14 cellular contexts compared by ENCODE assay signal in the genomic region with DNA sequence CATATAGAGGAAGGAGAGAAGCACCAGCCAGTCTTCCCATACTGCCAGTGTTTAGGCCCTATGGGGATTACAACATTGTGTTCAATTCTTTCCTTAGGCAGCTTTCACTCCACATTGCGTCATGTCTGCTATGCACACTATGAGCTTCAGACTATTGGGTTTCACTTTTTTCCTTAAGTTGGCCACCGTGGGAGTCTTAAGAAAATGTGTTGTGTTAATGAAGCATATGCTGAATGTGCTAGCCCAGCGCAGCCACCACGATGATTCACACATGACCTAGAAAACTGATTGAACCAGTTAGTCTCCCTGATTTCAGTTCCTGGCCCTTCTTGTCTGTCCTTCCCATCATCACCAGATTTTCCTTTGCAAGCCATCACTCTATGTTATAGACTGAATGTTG. TPM values are rescaled to one million over a fixed set of nuclear protein-coding genes. Genes with fewer than 3 reads are reported as not detected.
DNase-seq lines count a peak whose midpoint lies in the region; ATAC-seq and TF ChIP-seq lines count a peak whose summit lies in the region.
"Had no signal": no experiment of that assay in that cellular context is flagged by ENCODE, and none has a peak within 500 bp of the region (broad histone marks: within the 10 kb centered on the region; RNA-seq: fewer than 3 reads in every experiment).

No MANE protein-coding gene starts in this region.

- no peak overlapping the region for H3K27ac ChIP-seq in HCT116 (ENCODE audit: low read depth, low read length)
- H3K27ac ChIP-seq: neutrophil, tibial nerve had no signal

- POLR2A ChIA-PET in HCT116 (lab: Charles Lee), result no interaction called here

- H2AFZ ChIP-seq in HCT116 (ENCODE audit: low read depth, low read length, poor library complexity, severe bottlenecking), result no peak overlapping the region
- H2AFZ ChIP-seq: GM23338 had no signal

- no peak for TF ChIP-seq RAD21 in HCT116 (IDR thresholded peaks at IDR 0.05; ENCODE audit: low read depth)

- no peaks in the 10 kb centered on the region for H3K36me3 ChIP-seq in HCT116 (ENCODE audit: control insufficient read depth in 1 of 2, insufficient read depth in 2 of 2, low read length in 2 of 2)
- H3K36me3 ChIP-seq: neutrophil, tibial nerve had no signal

- no peaks in the 10 kb centered on the region for H3K27me3 ChIP-seq in HCT116 (ENCODE audit: insufficient read depth, low read length)
- H3K27me3 ChIP-seq: tibial nerve had no signal

- no peaks in the 10 kb centered on the region for H3K79me2 ChIP-seq in HCT116 (ENCODE audit: insufficient read depth, low read length)

- no peak for ATAC-seq in HCT116
- no peak for ATAC-seq in GM19455 (IDR thresholded peaks at IDR 0.05; ENCODE audit: unreplicated experiment)
- ATAC-seq: GM23338 had no signal

- intact Hi-C loops in HCT116 (cut with micrococcal nuclease), result no loop called here

- H3K4me3 Mint-ChIP-seq in activated T-cell treated with anti-CD3 and anti-CD28 coated beads, Interleukin-2, amount 50 U/mL, for 24 hours, result no peak overlapping the region
- H3K4me3 Mint-ChIP-seq: activated CD4-positive, alpha-beta T cell treated with anti-CD3 and anti-CD28 coated beads, Interleukin-2, amount 10 ng/mL, durations not matched to agents 7 days and 5 days; GM23338 had no signal

- H3K4me2 ChIP-seq in HCT116 (ENCODE audit: low read length), result 0 out of 2 replicates have a peak overlapping the region, but pooled peaks have one; percentile 1
- H3K4me2 ChIP-seq: GM23338 had no signal

- peaks cover 12 to 34% of the 10 kb centered on the region in 2 experiments for H3K4me1 ChIP-seq in HCT116 (ENCODE audit: control insufficient read depth in 1 of 2, insufficient read depth in 2 of 2, low read length in 2 of 2)

- H3K9me3 Mint-ChIP-seq in activated T-cell treated with anti-CD3 and anti-CD28 coated beads, Interleukin-2, amount 50 U/mL, for 24 hours, result no peaks in the 10 kb centered on the region
- H3K9me3 Mint-ChIP-seq: GM23338 had no signal

- H3K27ac Mint-ChIP-seq in activated T-cell treated with anti-CD3 and anti-CD28 coated beads, Interleukin-2, amount 50 U/mL, for 24 hours, result no peak overlapping the region
- H3K27ac Mint-ChIP-seq: activated CD4-positive, alpha-beta T cell treated with anti-CD3 and anti-CD28 coated beads, Interleukin-2, amount 10 ng/mL, durations not matched to agents 7 days and 5 days; GM23338 had no signal

- H3K4me3 ChIP-seq in HCT116 (replicated peaks in 1 of 2; ENCODE audit: low read depth in 1 of 2, low read length in 2 of 2), result no peak overlapping the region
- no peak overlapping the region for H3K4me3 ChIP-seq in fibroblast of mammary gland (ENCODE audit: control insufficient read depth, low read depth, low read length)
- H3K4me3 ChIP-seq: GM23338, tibial nerve had no signal

- H3K9me3 ChIP-seq in HCT116 (ENCODE audit: control insufficient read depth in 1 of 2, insufficient read depth in 1 of 2, low read depth in 1 of 2, low read length in 2 of 2), result no peaks in the 10 kb centered on the region
- H3K9me3 ChIP-seq: neutrophil had no signal

- H3K4me1 Mint-ChIP-seq in activated T-cell treated with anti-CD3 and anti-CD28 coated beads, Interleukin-2, amount 50 U/mL, for 24 hours (ENCODE audit: low read depth), result peaks cover 33% of the 10 kb centered on the region

- no TSS peak for BruUV-seq in HCT116 (replicated peaks; lab: Mats Ljungman, UMichigan)

- TF ChIP-seq CTCF in HCT116 (IDR thresholded peaks at IDR 0.05 in 2 of 3, conservative IDR thresholded peaks at IDR 0.05 in 1 of 3; ENCODE audit: borderline replicate concordance in 1 of 3, insufficient read depth in 1 of 3, low read depth in 2 of 3, low read length in 2 of 3) (no peak), fibroblast of mammary gland (conservative IDR thresholded peaks at IDR 0.05; ENCODE audit: control insufficient read depth, insufficient read depth, low read depth, low read length) (no peak)

- no peak for TF ChIP-seq POLR2A in HCT116 (IDR thresholded peaks at IDR 0.05; ENCODE audit: borderline replicate concordance, extremely low read depth, insufficient read depth, insufficient read length)

- RAD21 ChIA-PET in HCT116 (lab: Charles Lee; ENCODE audit: low non-redundant PET in 1 of 2, low total read pairs in 2 of 2, uncharacterized antibody in 2 of 2, unreplicated experiment in 2 of 2), result no interaction called here

- CTCF ChIA-PET in HCT116 (lab: Charles Lee), result no interaction called here

- no peaks in the 10 kb centered on the region for H3K9me2 ChIP-seq in HCT116 (ENCODE audit: insufficient read depth)

- H3K9ac ChIP-seq in HCT116 (ENCODE audit: low read length), result no peak overlapping the region

- no peaks in the 10 kb centered on the region for H3K36me3 Mint-ChIP-seq in activated T-cell treated with anti-CD3 and anti-CD28 coated beads, Interleukin-2, amount 50 U/mL, for 24 hours (ENCODE audit: low read depth)

- peaks cover 33% of the 10 kb centered on the region for H3K27me3 Mint-ChIP-seq in activated T-cell treated with anti-CD3 and anti-CD28 coated beads, Interleukin-2, amount 50 U/mL, for 24 hours

- H4K20me1 ChIP-seq in HCT116 (ENCODE audit: insufficient read depth), result no peaks in the 10 kb centered on the region

- no peak for DNase-seq in HCT116 (ENCODE audit: low read depth, low spot score)
- DNase-seq in SIG-M5 (lab: John Stamatoyannopoulos, UW), result peak; percentile 8
- DNase-seq in fibroblast of mammary gland (ENCODE audit: low read depth), result peak; percentile 97
- DNase-seq in stromal cell of bone marrow (ENCODE audit: low read depth), result peak; percentile 99
- no peak for DNase-seq in activated T-cell treated with anti-CD3 and anti-CD28 coated beads, Interleukin-2, amount 50 U/mL, for 24 hours
- DNase-seq in midbrain (lab: John Stamatoyannopoulos, UW), result no peak
- DNase-seq: activated CD4-positive, alpha-beta T cell treated with anti-CD3 and anti-CD28 coated beads, Interleukin-2, amount 10 ng/mL, durations not matched to agents 7 days and 5 days; activated naive CD4-positive, alpha-beta T cell treated with anti-CD3 and anti-CD28 coated beads, Interleukin-2, amount 50 U/mL, for 16 hours; GDM1; NCI-H446 had no signal

TF ChIP-seq in HCT116, 20 proteins besides CTCF, POLR2A, EP300 and RAD21:
- no peak for TF ChIP-seq SIN3A (IDR thresholded peaks at IDR 0.05; ENCODE audit: low read depth)
- no peak for TF ChIP-seq REST (IDR thresholded peaks at IDR 0.05; ENCODE audit: low read depth)
- no peak for TF ChIP-seq MAX (IDR thresholded peaks at IDR 0.05)
- TF ChIP-seq SRF (IDR thresholded peaks at IDR 0.05; ENCODE audit: low read depth), result no peak
- TF ChIP-seq EGR1 (IDR thresholded peaks at IDR 0.05; ENCODE audit: low read depth), result no peak
- no peak for TF ChIP-seq JUND (IDR thresholded peaks at IDR 0.05)
- TF ChIP-seq ZNF274 (IDR thresholded peaks at IDR 0.05; ENCODE audit: low read depth, low read length), result no peak
- peak; percentile 56; the same call in 1 of the 2 replicates for TF ChIP-seq CEBPB (IDR thresholded peaks at IDR 0.05; ENCODE audit: low read depth)
- no peak for TF ChIP-seq EZH2phosphoT487 (IDR thresholded peaks at IDR 0.05; ENCODE audit: borderline replicate concordance)
- TF ChIP-seq ATF3 (IDR thresholded peaks at IDR 0.05), result no peak
- no peak for TF ChIP-seq ELF1 (IDR thresholded peaks at IDR 0.05; ENCODE audit: borderline replicate concordance, low read depth)
- TF ChIP-seq POLR2AphosphoS5 (IDR thresholded peaks at IDR 0.05; ENCODE audit: low read depth, low read length), result no peak
- no peak for TF ChIP-seq EZH2 (IDR thresholded peaks at IDR 0.05)
- peak; percentile 20; the same call in 1 of the 2 replicates for TF ChIP-seq FOSL1 (IDR thresholded peaks at IDR 0.05; ENCODE audit: low read depth)
- TF ChIP-seq CBX3 (IDR thresholded peaks at IDR 0.05; ENCODE audit: low read depth), result 0 out of 2 replicates have a peak, but pooled peaks have one; percentile 18
- no peak for TF ChIP-seq ZFX (IDR thresholded peaks at IDR 0.05)
- 0 out of 2 replicates have a peak, but pooled peaks have one; percentile 24 for TF ChIP-seq SP1 (IDR thresholded peaks at IDR 0.05; ENCODE audit: low read depth)
- no peak for TF ChIP-seq YY1 (IDR thresholded peaks at IDR 0.05; ENCODE audit: extremely low read depth, insufficient replicate concordance, low read depth, low read length)

RNA-seq across cellular contexts. Expression of gene TUBB2B, which starts 21.5 kb away (rescaled TPM):
- total RNA-seq in HCT116 (2021; ENCODE audit: unreplicated experiment), result 0.86 TPM
- polyA plus RNA-seq in HCT116 (2012), result 2.1 and 3.3 TPM in 2 replicates
- total RNA-seq: activated CD4-positive, alpha-beta T cell treated with anti-CD3 and anti-CD28 coated beads, Interleukin-2, amount 10 ng/mL, durations not matched to agents 7 days and 5 days had no signal

RNA-seq across cellular contexts. Expression of gene TUBB2A, which starts 48.6 kb away (rescaled TPM):
- total RNA-seq in HCT116 (2021; ENCODE audit: unreplicated experiment), result 49.9 TPM
- polyA plus RNA-seq in HCT116 (2012), result 92.6 and 139 TPM in 2 replicates

RNA-seq across cellular contexts. Expression of gene PSMG4, which starts 52.8 kb away (rescaled TPM):
- total RNA-seq in HCT116 (2021; ENCODE audit: unreplicated experiment), result 35.0 TPM
- 44.3 and 46.8 TPM in 2 replicates for polyA plus RNA-seq in HCT116 (2012)

Comparison
In these comparisons a context has a peak if more than half of its experiments do, and no peak if none do; other contexts are left out.
1. DNase-seq: peak in SIG-M5 (single experiment), fibroblast of mammary gland (single experiment) and stromal cell of bone marrow (single experiment); none in HCT116 (single experiment), activated T-cell treated with anti-CD3 and anti-CD28 coated beads, Interleukin-2, amount 50 U/mL, for 24 hours (single experiment) and midbrain (single experiment).